ENCODE assay signal across 22 cellular contexts in the genomic region with DNA sequence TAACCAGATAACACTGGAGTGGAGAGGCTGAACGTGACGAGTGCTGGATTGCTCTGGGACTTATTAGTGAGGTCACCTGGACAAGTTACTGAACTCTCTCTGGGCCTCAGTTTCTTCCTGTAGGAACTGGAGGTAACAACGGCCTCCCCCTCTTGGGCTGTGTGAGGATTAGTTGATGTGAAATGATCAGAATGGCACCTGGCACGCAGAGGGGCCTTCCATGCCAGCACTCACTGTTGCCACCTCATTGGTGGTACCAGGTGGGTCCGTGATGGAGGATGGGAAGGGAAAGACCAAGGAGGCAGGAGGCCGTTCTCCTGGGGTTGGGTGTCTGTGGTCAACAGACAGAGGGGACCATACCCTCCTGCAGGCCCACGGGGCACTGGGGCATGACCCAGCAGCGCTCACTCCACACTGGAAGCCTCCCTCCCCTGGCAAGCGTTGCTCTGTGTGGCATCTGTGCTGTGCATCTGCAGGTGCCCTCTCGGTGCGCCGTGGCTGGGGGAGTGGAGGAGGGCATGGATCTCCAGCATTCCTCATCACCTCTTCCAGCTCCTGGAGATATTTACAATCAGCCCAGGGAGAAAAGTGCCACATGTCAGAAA.
DNase-seq lines count a peak whose midpoint lies in the region; ATAC-seq and TF ChIP-seq lines count a peak whose summit lies in the region.
"Had no signal": no experiment of that assay in that cellular context is flagged by ENCODE, and none has a peak within 500 bp of the region (broad histone marks: within the 10 kb centered on the region; RNA-seq: fewer than 3 reads in every experiment).

No MANE protein-coding gene starts in this region.

- no peaks in the 10 kb centered on the region for H4K20me1 ChIP-seq in SK-N-SH (ENCODE audit: insufficient read depth)

- CTCF ChIA-PET in SK-N-SH (lab: Yijun Ruan, JAX) = interaction anchor here (0.6 kb wide), 2 partner anchors 460 to 1790 kb away, joined by 3 read pairs; no protein-coding TSS in a partner anchor

- no peak for TF ChIP-seq EP300 in SK-N-SH (IDR thresholded peaks at IDR 0.05; ENCODE audit: borderline replicate concordance in 1 of 2, low read depth in 1 of 2, low read length in 1 of 2)

- H2AFZ ChIP-seq in SK-N-SH (ENCODE audit: low read depth) = no peak overlapping the region

- H3K4me2 ChIP-seq in SK-N-SH (no peak overlapping the region), mesendoderm (ENCODE audit: low read length) (no peak overlapping the region)

- ATAC-seq in SK-N-SH treated with all-trans-retinoic acid at 6 μM for 48 hours (no peak), left lobe of liver (no peak), foreskin keratinocyte (no peak), HG03378 (IDR thresholded peaks at IDR 0.05; ENCODE audit: unreplicated experiment) (no peak)
- ATAC-seq: gastroesophageal sphincter, HCT116 had no signal

- H2AK5ac ChIP-seq in mesendoderm (ENCODE audit: low read length) = no peak overlapping the region

- H3F3A ChIP-seq in SK-N-SH (replicated peaks; ENCODE audit: insufficient read depth) = no peaks in the 10 kb centered on the region

- 66% methylated on average over 6 of the region's 12 CpGs for WGBS in SK-N-SH (ENCODE audit: low lambda C conversion rate)
- WGBS in spleen, 5 donors = 83 to 92% (median 89%) methylated on average over 9 to 12 of the region's 12 CpGs
- no CpG with 5 or more reads among the region's 12 CpGs for WGBS in mesendoderm (ENCODE audit: extremely low coverage, insufficient coverage, low lambda C conversion rate)

- no peaks in the 10 kb centered on the region for H3K9me2 ChIP-seq in SK-N-SH

- no peak overlapping the region for H3K56ac ChIP-seq in mesendoderm (ENCODE audit: low read length)

- H3K23ac ChIP-seq in mesendoderm (ENCODE audit: low read length) = no peak overlapping the region

- no peaks in the 10 kb centered on the region for H3K36me3 ChIP-seq in SK-N-SH (replicated peaks in 1 of 2; ENCODE audit: control insufficient read depth in 1 of 2, insufficient read depth in 2 of 2, low read length in 1 of 2)
- no peaks in the 10 kb centered on the region for H3K36me3 ChIP-seq in Peyer's patch
- H3K36me3 ChIP-seq in spleen = no peaks in the 10 kb centered on the region
- H3K36me3 ChIP-seq in mesendoderm (ENCODE audit: control insufficient read depth, insufficient read depth, low read length) = no peaks in the 10 kb centered on the region
- H3K36me3 ChIP-seq: gastroesophageal sphincter had no signal

- TF ChIP-seq CTCF in SK-N-SH (IDR thresholded peaks at IDR 0.05) (no peak), Peyer's patch (IDR thresholded peaks at IDR 0.05) (no peak), spleen (IDR thresholded peaks at IDR 0.05 in 8 of 11, conservative IDR thresholded peaks at IDR 0.05 in 3 of 11) (no peak), foreskin keratinocyte (conservative IDR thresholded peaks at IDR 0.05) (no peak)

- no peak overlapping the region for H2BK15ac ChIP-seq in mesendoderm (replicated peaks; ENCODE audit: low read depth)

- no peak overlapping the region for H3K18ac ChIP-seq in mesendoderm (ENCODE audit: low read length)

- TF ChIP-seq POLR2A in Peyer's patch (IDR thresholded peaks at IDR 0.05) (no peak), spleen (IDR thresholded peaks at IDR 0.05) (no peak)

- no peaks in the 10 kb centered on the region for H3K79me2 ChIP-seq in SK-N-SH (ENCODE audit: insufficient read depth)
- no peaks in the 10 kb centered on the region for H3K79me2 ChIP-seq in mesendoderm (ENCODE audit: control insufficient read depth, insufficient read depth, low read length)

- no peaks in the 10 kb centered on the region for H3K79me1 ChIP-seq in mesendoderm (ENCODE audit: low read length)

- H3K4ac ChIP-seq in mesendoderm (ENCODE audit: low read depth, low read length) = no peak overlapping the region

- H4K5ac ChIP-seq in mesendoderm (ENCODE audit: low read length) = no peak overlapping the region

- peaks cover 0 to 15% of the 10 kb centered on the region in 2 experiments; a peak in 1 of 4 replicates for H3K4me1 ChIP-seq in SK-N-SH (ENCODE audit: control insufficient read depth in 1 of 2, insufficient read depth in 2 of 2, low read depth in 1 of 2, low read length in 1 of 2)
- H3K4me1 ChIP-seq in Peyer's patch = no peaks in the 10 kb centered on the region
- H3K4me1 ChIP-seq in spleen = no peaks in the 10 kb centered on the region
- H3K4me1 ChIP-seq in foreskin keratinocyte = no peaks in the 10 kb centered on the region
- H3K4me1 ChIP-seq in mesendoderm (ENCODE audit: control insufficient read depth, low read depth, low read length) = no peaks in the 10 kb centered on the region
- H3K4me1 ChIP-seq: gastroesophageal sphincter had no signal

- H3K9ac ChIP-seq in SK-N-SH = no peak overlapping the region
- H3K9ac ChIP-seq in mesendoderm (ENCODE audit: low read length) = no peak overlapping the region

- TF ChIP-seq RAD21 in SK-N-SH (IDR thresholded peaks at IDR 0.05; ENCODE audit: low read length) = no peak

- no peak overlapping the region for H2BK120ac ChIP-seq in mesendoderm (ENCODE audit: low read depth, low read length)

- no peak overlapping the region for H4K8ac ChIP-seq in mesendoderm (ENCODE audit: low read depth, low read length)

- H3K9me3 ChIP-seq in SK-N-SH = no peaks in the 10 kb centered on the region
- no peaks in the 10 kb centered on the region for H3K9me3 ChIP-seq in Peyer's patch
- H3K9me3 ChIP-seq in spleen = peaks cover 0 to 11% (median 3%) of the 10 kb centered on the region in 8 donors

- H3K4me3 ChIP-seq in SK-N-SH (ENCODE audit: low read depth in 2 of 2, low read length in 1 of 2) (no peak overlapping the region), Peyer's patch (no peak overlapping the region), spleen (no peak overlapping the region), mesendoderm (ENCODE audit: low read length) (no peak overlapping the region)
- H3K4me3 ChIP-seq: gastroesophageal sphincter had no signal

- H2BK5ac ChIP-seq in mesendoderm (ENCODE audit: low read length) = no peak overlapping the region

- H3K27me3 ChIP-seq in SK-N-SH (ENCODE audit: insufficient read depth) (no peaks in the 10 kb centered on the region), Peyer's patch (no peaks in the 10 kb centered on the region), spleen (replicated peaks in 1 of 7) (peaks cover 0 to 10% (median 0%) of the 10 kb centered on the region in 7 donors), foreskin keratinocyte (no peaks in the 10 kb centered on the region), mesendoderm (ENCODE audit: insufficient read depth, low read length, poor library complexity) (no peaks in the 10 kb centered on the region)
- H3K27me3 ChIP-seq: gastroesophageal sphincter had no signal

- POLR2A ChIA-PET in SK-N-SH (lab: Yijun Ruan, JAX) = no interaction called here

- intact Hi-C loops in spleen (cut with DNase I; ENCODE audit: low total_unique reads) = no loop called here

- H3K27ac ChIP-seq in SK-N-SH (ENCODE audit: low read depth in 2 of 2, low read length in 1 of 2) = no peak overlapping the region
- no peak overlapping the region for H3K27ac ChIP-seq in Peyer's patch
- H3K27ac ChIP-seq in spleen = no peak overlapping the region
- no peak overlapping the region for H3K27ac ChIP-seq in foreskin keratinocyte
- no peak overlapping the region for H3K27ac ChIP-seq in mesendoderm (ENCODE audit: low read depth, low read length)
- H3K27ac ChIP-seq: 22Rv1, gastroesophageal sphincter had no signal

- DNase-seq in SK-N-SH = peak; percentile 4
- DNase-seq in Peyer's patch = peak in 2 of 3 donors; percentile 19 to 22
- peak; percentile 12 for DNase-seq in left lobe of liver (ENCODE audit: low spot score)
- DNase-seq in spleen = peak; percentile 44
- DNase-seq in foreskin keratinocyte = no peak
- no peak for DNase-seq in mesendoderm
- DNase-seq: activated CD4-positive, alpha-beta memory T cell treated with anti-CD3 and anti-CD28 coated beads, Interleukin-2, amount 10 ng/mL, durations not matched to agents 7 days and 5 days; activated CD4-positive, CD25-positive, alpha-beta regulatory T cell; activated naive CD4-positive, alpha-beta T cell treated with anti-CD3 and anti-CD28 coated beads for 36 hours; activated T-cell treated with anti-CD3 and anti-CD28 coated beads, Interleukin-2, amount 50 U/mL, for 48 hours; amygdala; EL; mammary epithelial cell; NCI-H82; occipital lobe; stimulated activated naive CD4-positive, alpha-beta T cell treated with Interleukin-2 at 50 U/mL for 16 hours; SW 1271 had no signal

TF ChIP-seq in SK-N-SH treated with all-trans-retinoic acid at 6 μM for 48 hours, 23 proteins besides CTCF, POLR2A, EP300 and RAD21 (continues in another document):
- no peak for TF ChIP-seq ZNF70 (CRISPR knock-in tag; IDR thresholded peaks at IDR 0.05)
- TF ChIP-seq ZNF8 (CRISPR knock-in tag; IDR thresholded peaks at IDR 0.05) = no peak
- no peak for TF ChIP-seq GLIS3 (CRISPR knock-in tag; IDR thresholded peaks at IDR 0.05)
- TF ChIP-seq, protein P1, sequence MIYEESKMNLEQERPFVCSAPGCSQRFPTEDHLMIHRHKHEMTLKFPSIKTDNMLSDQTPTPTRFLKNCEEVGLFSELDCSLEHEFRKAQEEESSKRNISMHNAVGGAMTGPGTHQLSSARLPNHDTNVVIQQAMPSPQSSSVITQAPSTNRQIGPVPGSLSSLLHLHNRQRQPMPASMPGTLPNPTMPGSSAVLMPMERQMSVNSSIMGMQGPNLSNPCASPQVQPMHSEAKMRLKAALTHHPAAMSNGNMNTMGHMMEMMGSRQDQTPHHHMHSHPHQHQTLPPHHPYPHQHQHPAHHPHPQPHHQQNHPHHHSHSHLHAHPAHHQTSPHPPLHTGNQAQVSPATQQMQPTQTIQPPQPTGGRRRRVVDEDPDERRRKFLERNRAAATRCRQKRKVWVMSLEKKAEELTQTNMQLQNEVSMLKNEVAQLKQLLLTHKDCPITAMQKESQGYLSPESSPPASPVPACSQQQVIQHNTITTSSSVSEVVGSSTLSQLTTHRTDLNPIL (CRISPR knock-in tag; IDR thresholded peaks at IDR 0.05; ENCODE audit: low read depth) = no peak
- TF ChIP-seq TCF4 (CRISPR knock-in tag; IDR thresholded peaks at IDR 0.05; ENCODE audit: borderline replicate concordance) = no peak
- no peak for TF ChIP-seq ESRRG (CRISPR knock-in tag; IDR thresholded peaks at IDR 0.05)
- TF ChIP-seq ARNTL (CRISPR knock-in tag; IDR thresholded peaks at IDR 0.05; ENCODE audit: borderline replicate concordance, low read depth) = no peak
- TF ChIP-seq ISL1 (CRISPR knock-in tag; IDR thresholded peaks at IDR 0.05) = no peak
- no peak for TF ChIP-seq BACH2 (CRISPR knock-in tag; IDR thresholded peaks at IDR 0.05; ENCODE audit: borderline replicate concordance)

Comparison
In these comparisons a context has a peak if more than half of its experiments do, and no peak if none do; other contexts are left out.
1. DNase-seq: peak in SK-N-SH (single experiment), Peyer's patch (2 of 3), left lobe of liver (single experiment) and spleen (single experiment); none in foreskin keratinocyte (0 of 2) and mesendoderm (single experiment).